ENCODE assay signal across 1 cellular context in the genomic region with DNA sequence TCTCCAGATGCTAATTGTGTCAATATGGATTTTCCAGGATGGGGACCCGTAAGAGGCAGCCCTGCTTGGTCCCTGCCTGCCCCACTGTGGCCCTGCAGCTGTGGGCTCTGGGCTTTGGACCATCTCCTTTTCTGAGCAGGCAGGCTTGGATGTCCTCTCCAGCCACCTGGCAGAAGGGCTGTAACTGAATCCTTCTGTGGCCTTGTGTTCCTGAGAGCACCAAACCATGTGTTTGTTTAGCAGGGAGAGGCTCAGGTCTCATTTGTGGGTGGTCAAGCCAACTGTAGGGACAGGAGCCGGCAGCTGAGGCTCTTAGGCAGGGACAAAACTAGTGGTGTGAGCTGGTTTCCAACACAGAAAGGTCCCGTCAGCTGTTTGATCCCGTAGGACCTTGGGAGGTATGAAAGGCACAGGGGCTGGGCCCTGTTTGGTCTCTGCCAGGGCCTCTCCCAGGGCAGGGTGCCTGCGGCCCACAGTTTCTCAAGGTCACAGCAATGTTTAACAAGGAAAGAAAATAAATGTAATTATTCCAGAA.
TF ChIP-seq lines count a peak whose summit lies in the region.

No MANE protein-coding gene starts in this region.

TF ChIP-seq in H1, 55 proteins besides CTCF, POLR2A, EP300 and RAD21:
- no peak for TF ChIP-seq EZH2 (IDR thresholded peaks at IDR 0.05; ENCODE audit: low read depth, low read length, severe bottlenecking)
- no peak for TF ChIP-seq BRCA1 (IDR thresholded peaks at IDR 0.05; ENCODE audit: low read depth, low read length)
